In the genomic region with DNA sequence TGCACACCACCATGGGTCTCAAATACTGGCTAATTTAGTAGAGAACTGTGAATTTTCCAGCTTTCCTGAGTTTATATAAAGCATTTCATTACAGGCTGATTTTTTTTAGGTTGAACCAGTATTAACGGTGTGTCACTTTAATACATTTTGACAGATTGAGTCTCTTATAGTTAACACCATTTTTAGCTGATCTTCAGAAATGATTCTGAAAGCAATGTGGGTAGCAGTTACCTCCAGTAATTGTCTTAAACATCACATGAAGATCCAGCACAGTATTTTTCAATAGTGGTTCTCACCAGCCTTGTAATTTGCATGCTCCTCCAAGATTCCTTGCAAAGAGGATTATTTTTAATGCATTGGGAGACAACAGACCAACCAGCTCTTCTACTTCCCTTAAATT, we compare ENCODE assay signal across 26 cellular contexts.
"Had no signal": no experiment of that assay in that cellular context is flagged by ENCODE, and none has a peak within 500 bp of the region (broad histone marks: within the 10 kb centered on the region; RNA-seq: fewer than 3 reads in every experiment).

No MANE protein-coding gene starts in this region.

- H3K9me3 Mint-ChIP-seq: endodermal cell; memory B cell; natural killer cell; neural crest cell; stimulated activated naive CD8-positive, alpha-beta T cell treated with anti-CD3 and anti-CD28 coated beads, Interleukin-15, amount 100 ng/mL, for 72 hours had no signal

- H3K4me1 Mint-ChIP-seq: memory B cell; natural killer cell; stimulated activated naive CD8-positive, alpha-beta T cell treated with anti-CD3 and anti-CD28 coated beads, Interleukin-15, amount 100 ng/mL, for 72 hours had no signal

- H3K27ac ChIP-seq: epithelial cell of prostate, gastrocnemius medialis, parathyroid adenoma, right atrium auricular region, thoracic aorta, tibial nerve, upper lobe of left lung had no signal

- H3K9ac ChIP-seq: parathyroid adenoma had no signal

- H3K36me3 ChIP-seq: gastrocnemius medialis, right atrium auricular region, thoracic aorta, tibial nerve, upper lobe of left lung had no signal

- ATAC-seq: esophagus mucosa; gastrocnemius medialis; left lobe of liver; natural killer cell; sciatic nerve; stimulated activated naive CD8-positive, alpha-beta T cell treated with anti-CD3 and anti-CD28 coated beads, Interleukin-15, amount 100 ng/mL, for 72 hours had no signal

- H3K79me2 ChIP-seq: parathyroid adenoma had no signal

- H3K27ac Mint-ChIP-seq: endodermal cell; memory B cell; natural killer cell; progenitor cell of endocrine pancreas; stimulated activated naive CD8-positive, alpha-beta T cell treated with anti-CD3 and anti-CD28 coated beads, Interleukin-15, amount 100 ng/mL, for 72 hours had no signal

- H3K36me3 Mint-ChIP-seq: memory B cell, natural killer cell had no signal

- H3K4me1 ChIP-seq: parathyroid adenoma had no signal

- H3K27me3 Mint-ChIP-seq: memory B cell; progenitor cell of endocrine pancreas; stimulated activated naive CD8-positive, alpha-beta T cell treated with anti-CD3 and anti-CD28 coated beads, Interleukin-15, amount 100 ng/mL, for 72 hours had no signal

- H3K27me3 ChIP-seq: gastrocnemius medialis, right atrium auricular region, tibial nerve, upper lobe of left lung had no signal

- H2AFZ ChIP-seq: parathyroid adenoma had no signal

- H3K4me3 Mint-ChIP-seq: endodermal cell; memory B cell; natural killer cell; neural crest cell; stimulated activated naive CD8-positive, alpha-beta T cell treated with anti-CD3 and anti-CD28 coated beads, Interleukin-15, amount 100 ng/mL, for 72 hours had no signal

- DNase-seq: effector CD8-positive, alpha-beta T cell; endodermal cell; foreskin fibroblast; gastrocnemius medialis; head of caudate nucleus; natural killer cell; stimulated activated CD4-positive, alpha-beta T cell treated with anti-CD3 and anti-CD28 coated beads, Interleukin-12 subunit alpha, Interleukin-12 subunit beta, amount 100 ng/mL, for 4 hours; stimulated activated CD4-positive, alpha-beta T cell treated with anti-CD3 and anti-CD28 coated beads, Interleukin-1b, Interleukin-23, amount 100 ng/mL, for 48 hours; stimulated activated CD4-positive, alpha-beta T cell treated with anti-CD3 and anti-CD28 coated beads, Interleukin-4, amount 100 ng/mL, for 1 hour; stimulated activated CD8-positive, alpha-beta memory T cell treated with anti-CD3 and anti-CD28 coated beads, Interleukin-4, amount 100 ng/mL, for 48 hours; stimulated activated naive CD4-positive, alpha-beta T cell; stimulated activated naive CD8-positive, alpha-beta T cell treated with anti-CD3 and anti-CD28 coated beads, Interleukin-15, amount 100 ng/mL, for 72 hours had no signal

- H3K4me2 ChIP-seq: smooth muscle cell had no signal

- H3K9me3 ChIP-seq: gastrocnemius medialis, right atrium auricular region, thoracic aorta, tibial nerve, upper lobe of left lung had no signal

- H3K4me3 ChIP-seq: gastrocnemius medialis, lung, right atrium auricular region, smooth muscle cell, thoracic aorta, tibial nerve, upper lobe of left lung had no signal
